ENCODE assay signal across 28 cellular contexts in the genomic region with DNA sequence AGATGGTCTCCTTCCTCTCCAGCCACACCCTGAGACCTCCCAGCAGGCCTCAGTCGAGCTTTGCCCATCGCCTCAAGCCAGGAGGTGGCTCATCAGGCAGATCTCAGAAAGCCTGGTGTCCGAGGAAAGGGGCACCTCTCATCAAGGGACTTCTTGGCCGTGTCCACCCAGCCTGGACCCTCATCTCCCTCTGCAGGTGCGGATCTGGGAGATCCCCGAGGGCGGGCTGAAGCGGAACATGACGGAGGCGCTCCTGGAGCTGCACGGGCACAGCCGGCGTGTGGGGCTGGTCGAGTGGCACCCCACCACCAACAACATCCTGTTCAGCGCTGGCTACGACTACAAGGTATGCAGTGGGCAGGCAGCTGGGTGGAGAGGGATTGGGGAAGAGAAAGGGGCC.
"Had no signal": no experiment of that assay in that cellular context is flagged by ENCODE, and none has a peak within 500 bp of the region (broad histone marks: within the 10 kb centered on the region; RNA-seq: fewer than 3 reads in every experiment).

No MANE protein-coding gene starts in this region.

- FAIRE-seq: endometrium, kidney had no signal

- DNase-seq: colonic mucosa; cortex of kidney; effector CD8-positive, alpha-beta T cell; effector memory CD8-positive, alpha-beta T cell; endodermal cell; esophagus squamous epithelium; foreskin fibroblast; foreskin melanocyte; gastrocnemius medialis; glutamatergic neuron; heart left ventricle; hypothalamus; immature natural killer cell; islet precursor cell; kidney; kidney glomerular epithelial cell; left colon; left ventricle myocardium inferior; mammary epithelial cell; mesendoderm; midbrain; naive thymus-derived CD4-positive, alpha-beta T cell had no signal

- H2AFZ ChIP-seq: hepatocyte had no signal

- H3K27ac ChIP-seq: colonic mucosa, epithelial cell of prostate, esophagus squamous epithelium, gastrocnemius medialis, heart left ventricle, hepatocyte had no signal

- H3K4me2 ChIP-seq: hepatocyte had no signal

- ATAC-seq: effector memory CD8-positive, alpha-beta T cell; esophagus mucosa; gastrocnemius medialis; heart left ventricle; left colon; left lobe of liver; naive thymus-derived CD4-positive, alpha-beta T cell had no signal

- H3K9me3 ChIP-seq: colonic mucosa, esophagus squamous epithelium, gastrocnemius medialis, heart left ventricle, left ventricle myocardium inferior had no signal

- H3K27me3 ChIP-seq: colonic mucosa, gastrocnemius medialis, heart left ventricle, hepatocyte had no signal

- H3K4me3 ChIP-seq: colonic mucosa, esophagus squamous epithelium, gastrocnemius medialis, heart left ventricle, hepatocyte, left ventricle myocardium inferior, lung had no signal

- H3K36me3 ChIP-seq: colonic mucosa, esophagus squamous epithelium, gastrocnemius medialis had no signal

- H3K4me1 ChIP-seq: colonic mucosa, gastrocnemius medialis had no signal
